8 cellular contexts compared by ENCODE assay signal in genomic region chr5:40679071-40679997, GRCh38. TPM values are rescaled to one million over a fixed set of nuclear protein-coding genes. Genes with fewer than 3 reads are reported as not detected.
A peak's percentile ranks its signal among the peaks of the same experiment; 100 is the strongest.
DNase-seq lines count a peak whose midpoint lies in the region; ATAC-seq and TF ChIP-seq lines count a peak whose summit lies in the region.

Gene PTGER4, plus strand, starts transcription at chr5:40679915. Its CDS starts 1,079 bp downstream, at chr5:40680994.

- H3K27me3 ChIP-seq in AG04450 (ENCODE audit: control insufficient read depth, insufficient read depth, low read length) (no peaks in the 10 kb centered on the region), colonic mucosa (no peaks in the 10 kb centered on the region)

- no peak for TF ChIP-seq CTCF in AG04450 (IDR thresholded peaks at IDR 0.05; ENCODE audit: low read depth, low read length)
- no peak for TF ChIP-seq CTCF in colonic mucosa (IDR thresholded peaks at IDR 0.05)

- no peaks in the 10 kb centered on the region for H3K36me3 ChIP-seq in colonic mucosa

- H3K4me3 ChIP-seq in AG04450 (ENCODE audit: low read depth, low read length) (peak within 1 kb of the TSS; percentile 77), colonic mucosa (peak within 1 kb of the TSS; percentile 63)

- H3K9me3 ChIP-seq in AG04450 (ENCODE audit: control insufficient read depth, insufficient read depth, low read length) (no peaks in the 10 kb centered on the region; the same call in 1 of the 2 replicates), colonic mucosa (no peaks in the 10 kb centered on the region)

- intact Hi-C loops in colonic mucosa (cut with DNase I), result no loop called here

- H3K27ac ChIP-seq in AG04450 (ENCODE audit: low read depth, low read length) (peak within 1 kb of the TSS; percentile 93), colonic mucosa (peak within 1 kb of the TSS; percentile 95)

- CTCF ChIA-PET in AG04450 (lab: Charles Lee), result interaction anchor here (1.3 kb wide), 1 partner anchor 1101 kb away, joined by 3 read pairs; no protein-coding TSS in a partner anchor

- peak within 1 kb of the TSS; percentile 95 to 98 for H3K9ac ChIP-seq in colonic mucosa (ENCODE audit: low read depth in 2 of 2, low read length in 2 of 2)

- POLR2A ChIA-PET in AG04450 (lab: Yijun Ruan, JAX), result interaction anchor here (0.6 to 1.3 kb wide), 8 partner anchors 109 to 731 kb away, joined by 3 to 6 read pairs (median 3); no protein-coding TSS in a partner anchor

- H3K4me1 ChIP-seq in colonic mucosa, result no peaks in the 10 kb centered on the region

- DNase-seq in AG04450 (ENCODE audit: low read depth, low spot score) (peak; percentile 65), NCI-H524 (lab: John Stamatoyannopoulos, UW) (peak; percentile 65 to 81), colonic mucosa (peak; percentile 98), left kidney (ENCODE audit: low read depth, low spot score) (peak; percentile 98)
- peak; percentile 95 for DNase-seq in activated CD4-positive, alpha-beta T cell treated with anti-CD3 and anti-CD28 coated beads for 48 hours
- DNase-seq in stimulated activated CD4-positive, alpha-beta T cell treated with anti-CD3 and anti-CD28 coated beads, Interleukin-1b, Interleukin-23, amount 100 ng/mL, for 48 hours, result peak; percentile 92

- ATAC-seq in GM18909 (IDR thresholded peaks at IDR 0.05; ENCODE audit: poor library complexity, unreplicated experiment), result peak; percentile 74
- peak; percentile 61 for ATAC-seq in HG03159 (IDR thresholded peaks at IDR 0.05; ENCODE audit: unreplicated experiment)

RNA-seq across cellular contexts. Expression of gene PTGER4, which starts in this region (rescaled TPM):
- 6.2 and 6.8 TPM in 2 replicates for polyA plus RNA-seq in AG04450 (2011; rRNA removed)
- polyA minus RNA-seq in AG04450 (2011; rRNA and poly(A)+ RNA removed), result 7.6 and 10.7 TPM in 2 replicates
- total RNA-seq in colonic mucosa, result 10 to 100 TPM; 28.1 to 53.4 TPM

Comparison
In these comparisons a context has a peak if more than half of its experiments do, and no peak if none do; other contexts are left out.
1. Peak in every context shown above with its lines: DNase-seq, ATAC-seq, H3K4me3 ChIP-seq and H3K27ac ChIP-seq.